Comparison of ENCODE assay signal across 10 cellular contexts in genomic region chr13:106796280-106797047, GRCh38.
DNase-seq lines count a peak whose midpoint lies in the region; ATAC-seq and TF ChIP-seq lines count a peak whose summit lies in the region.
"Had no signal": no experiment of that assay in that cellular context is flagged by ENCODE, and none has a peak within 500 bp of the region (broad histone marks: within the 10 kb centered on the region; RNA-seq: fewer than 3 reads in every experiment).

No MANE protein-coding gene starts in this region.

- H3K9me3 ChIP-seq in breast epithelium, result no peaks in the 10 kb centered on the region
- H3K9me3 ChIP-seq in mammary epithelial cell (replicated peaks; ENCODE audit: insufficient read depth, low read length), result no peaks in the 10 kb centered on the region
- no peaks in the 10 kb centered on the region for H3K9me3 ChIP-seq in upper lobe of left lung
- H3K9me3 ChIP-seq: SJCRH30 had no signal

- DNase-seq in breast epithelium (ENCODE audit: low spot score in 2 of 2) (no peak), mammary epithelial cell (no peak), NCI-H2081 (lab: John Stamatoyannopoulos, UW) (peak; percentile 58 to 69), foreskin keratinocyte (no peak), upper lobe of left lung (no peak), UCSD-AML1 (lab: John Stamatoyannopoulos, UW; ENCODE audit: unreplicated experiment) (no peak), GDM1 (lab: John Stamatoyannopoulos, UW) (no peak)
- DNase-seq: effector CD4-positive, alpha-beta T cell; SJCRH30 had no signal

- no peaks in the 10 kb centered on the region for H3K27me3 ChIP-seq in breast epithelium
- H3K27me3 ChIP-seq in mammary epithelial cell (ENCODE audit: insufficient read depth, low read length), result no peaks in the 10 kb centered on the region
- H3K27me3 ChIP-seq in foreskin keratinocyte, result no peaks in the 10 kb centered on the region
- H3K27me3 ChIP-seq in upper lobe of left lung, result no peaks in the 10 kb centered on the region
- H3K27me3 ChIP-seq: SJCRH30 had no signal

- no peaks in the 10 kb centered on the region for H4K20me1 ChIP-seq in mammary epithelial cell (ENCODE audit: insufficient read depth, low read length)

- H3K4me2 ChIP-seq in mammary epithelial cell (ENCODE audit: insufficient read depth, low read depth, low read length), result no peak overlapping the region

- CTCF ChIA-PET in mammary epithelial cell (lab: Charles Lee; ENCODE audit: low non-redundant PET), result no interaction called here

- dilution Hi-C loops in mammary epithelial cell (cut with HindIII; ENCODE audit: low sequenced_read_pairs), result no loop called here

- ATAC-seq in foreskin keratinocyte, result peak; percentile 29
- no peak for ATAC-seq in upper lobe of left lung (ENCODE audit: low FRiP score in 2 of 2)
- ATAC-seq in activated CD4-positive, CD25-positive, alpha-beta regulatory T cell treated with anti-CD3 and anti-CD28 coated beads, Interleukin-2, amount 50 U/mL, for 24 hours, result no peak

- no peak overlapping the region for H3K9ac ChIP-seq in mammary epithelial cell (ENCODE audit: insufficient read depth, low read length)

- TF ChIP-seq CTCF in breast epithelium (IDR thresholded peaks at IDR 0.05), result no peak
- TF ChIP-seq CTCF in mammary epithelial cell (conservative IDR thresholded peaks at IDR 0.05 in 1 of 2, IDR thresholded peaks at IDR 0.05 in 1 of 2; ENCODE audit: extremely low read depth in 1 of 2, insufficient read depth in 1 of 2, low read depth in 1 of 2, low read length in 2 of 2), result no peak
- no peak for TF ChIP-seq CTCF in foreskin keratinocyte (conservative IDR thresholded peaks at IDR 0.05)
- no peak for TF ChIP-seq CTCF in upper lobe of left lung (IDR thresholded peaks at IDR 0.05)

- H3K36me3 ChIP-seq in breast epithelium (no peaks in the 10 kb centered on the region), mammary epithelial cell (ENCODE audit: insufficient read depth, low read length) (no peaks in the 10 kb centered on the region), upper lobe of left lung (no peaks in the 10 kb centered on the region)
- H3K36me3 ChIP-seq: SJCRH30 had no signal

- 23% methylated on average over 15 of the region's 16 CpGs for WGBS in mammary epithelial cell (ENCODE audit: low coverage, missing lambda C conversion rate)
- 56 to 61% methylated on average over 16 of the region's 16 CpGs for WGBS in upper lobe of left lung, 2 donors

- H3K27ac ChIP-seq in breast epithelium (no peak overlapping the region), mammary epithelial cell (ENCODE audit: insufficient read depth, low read depth, low read length) (no peak overlapping the region), foreskin keratinocyte (no peak overlapping the region), upper lobe of left lung (peak overlapping the region in 1 of 4 donors; percentile 7)
- H3K27ac ChIP-seq: SJCRH30 had no signal

- BruUV-seq in mammary epithelial cell (replicated peaks; lab: Mats Ljungman, UMichigan), result no TSS peak

- H3K4me3 ChIP-seq in breast epithelium (peak overlapping the region; percentile 7 to 48 (median 18)), mammary epithelial cell (replicated peaks in 1 of 3; ENCODE audit: insufficient read depth in 1 of 3, low read depth in 2 of 3, low read length in 3 of 3) (no peak overlapping the region), upper lobe of left lung (peak overlapping the region in 3 of 4 donors; percentile 11 to 23 (median 15))
- H3K4me3 ChIP-seq: SJCRH30 had no signal

- TF ChIP-seq EP300 in upper lobe of left lung (IDR thresholded peaks at IDR 0.05), result no peak

- no peaks in the 10 kb centered on the region for H3K4me1 ChIP-seq in breast epithelium
- H3K4me1 ChIP-seq in mammary epithelial cell (ENCODE audit: insufficient read depth, low read length), result no peaks in the 10 kb centered on the region
- no peaks in the 10 kb centered on the region for H3K4me1 ChIP-seq in foreskin keratinocyte
- H3K4me1 ChIP-seq in upper lobe of left lung, result no peaks in the 10 kb centered on the region

- intact Hi-C loops in breast epithelium (cut with DNase I; ENCODE audit: low total_unique reads), result no loop called here
- intact Hi-C loops in mammary epithelial cell (cut with micrococcal nuclease), result no loop called here

- H3K79me2 ChIP-seq in mammary epithelial cell (ENCODE audit: insufficient read depth, low read length), result no peaks in the 10 kb centered on the region

- in situ Hi-C loops in mammary epithelial cell (cut with MboI; ENCODE audit: low sequenced_read_pairs in 2 of 2), result no loop called here

- H2AFZ ChIP-seq in mammary epithelial cell (ENCODE audit: low read depth, low read length), result no peak overlapping the region

- no peak for TF ChIP-seq POLR2A in breast epithelium (IDR thresholded peaks at IDR 0.05)
- TF ChIP-seq POLR2A in upper lobe of left lung (IDR thresholded peaks at IDR 0.05), result no peak

Comparison
In these comparisons a context has a peak if more than half of its experiments do, and no peak if none do; other contexts are left out.
1. H3K4me3 ChIP-seq: peak in breast epithelium (3 of 3) and upper lobe of left lung (3 of 4); none in mammary epithelial cell (0 of 3).
2. DNase-seq: peak in NCI-H2081 (2 of 2); none in breast epithelium (0 of 2), mammary epithelial cell (single experiment), foreskin keratinocyte (0 of 2), upper lobe of left lung (0 of 2), UCSD-AML1 (single experiment) and GDM1 (single experiment).